Comparison of ENCODE assay signal across 2 cellular contexts in the genomic region with DNA sequence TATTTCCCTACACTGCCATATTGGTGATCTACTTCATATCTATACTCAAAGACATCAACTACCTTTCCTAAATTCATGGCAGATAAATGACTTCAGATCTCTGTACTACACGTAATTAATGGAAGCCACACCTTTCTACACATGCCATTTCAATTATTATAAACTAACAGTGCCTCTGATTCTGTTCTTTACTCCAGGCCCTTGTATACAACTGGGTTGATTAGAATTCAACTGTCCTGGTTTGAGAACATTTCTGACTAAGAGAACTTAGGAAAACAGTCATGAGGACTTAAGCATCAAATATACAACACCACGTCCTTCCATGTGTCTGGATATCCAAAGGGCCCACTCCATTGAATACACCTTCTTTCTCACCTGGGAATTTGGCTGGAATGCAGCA.
TF ChIP-seq lines count a peak whose summit lies in the region.

No MANE protein-coding gene starts in this region.

TF ChIP-seq in GM23338, 12 proteins besides CTCF, POLR2A, EP300 and RAD21 (continues in another document):
- TF ChIP-seq STAT1 (IDR thresholded peaks at IDR 0.05; ENCODE audit: unreplicated experiment) (no peak), EZH2 (IDR thresholded peaks at IDR 0.05; ENCODE audit: low read depth, unreplicated experiment) (no peak), EZH2phosphoT487 (IDR thresholded peaks at IDR 0.05; ENCODE audit: unreplicated experiment) (no peak), ZNF114 (CRISPR knock-in tag; IDR thresholded peaks at IDR 0.05) (no peak), JUNB (IDR thresholded peaks at IDR 0.05; ENCODE audit: unreplicated experiment) (no peak), CREB1 (CRISPR knock-in tag; IDR thresholded peaks at IDR 0.05; ENCODE audit: low read depth) (no peak), NANOG (IDR thresholded peaks at IDR 0.05; ENCODE audit: borderline replicate concordance) (no peak), POLR2AphosphoS5 (IDR thresholded peaks at IDR 0.05; ENCODE audit: low read depth) (no peak)
- TF ChIP-seq, protein P1, sequence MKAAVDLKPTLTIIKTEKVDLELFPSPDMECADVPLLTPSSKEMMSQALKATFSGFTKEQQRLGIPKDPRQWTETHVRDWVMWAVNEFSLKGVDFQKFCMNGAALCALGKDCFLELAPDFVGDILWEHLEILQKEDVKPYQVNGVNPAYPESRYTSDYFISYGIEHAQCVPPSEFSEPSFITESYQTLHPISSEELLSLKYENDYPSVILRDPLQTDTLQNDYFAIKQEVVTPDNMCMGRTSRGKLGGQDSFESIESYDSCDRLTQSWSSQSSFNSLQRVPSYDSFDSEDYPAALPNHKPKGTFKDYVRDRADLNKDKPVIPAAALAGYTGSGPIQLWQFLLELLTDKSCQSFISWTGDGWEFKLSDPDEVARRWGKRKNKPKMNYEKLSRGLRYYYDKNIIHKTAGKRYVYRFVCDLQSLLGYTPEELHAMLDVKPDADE (IDR thresholded peaks at IDR 0.05) = no peak
- TF ChIP-seq, protein P2, sequence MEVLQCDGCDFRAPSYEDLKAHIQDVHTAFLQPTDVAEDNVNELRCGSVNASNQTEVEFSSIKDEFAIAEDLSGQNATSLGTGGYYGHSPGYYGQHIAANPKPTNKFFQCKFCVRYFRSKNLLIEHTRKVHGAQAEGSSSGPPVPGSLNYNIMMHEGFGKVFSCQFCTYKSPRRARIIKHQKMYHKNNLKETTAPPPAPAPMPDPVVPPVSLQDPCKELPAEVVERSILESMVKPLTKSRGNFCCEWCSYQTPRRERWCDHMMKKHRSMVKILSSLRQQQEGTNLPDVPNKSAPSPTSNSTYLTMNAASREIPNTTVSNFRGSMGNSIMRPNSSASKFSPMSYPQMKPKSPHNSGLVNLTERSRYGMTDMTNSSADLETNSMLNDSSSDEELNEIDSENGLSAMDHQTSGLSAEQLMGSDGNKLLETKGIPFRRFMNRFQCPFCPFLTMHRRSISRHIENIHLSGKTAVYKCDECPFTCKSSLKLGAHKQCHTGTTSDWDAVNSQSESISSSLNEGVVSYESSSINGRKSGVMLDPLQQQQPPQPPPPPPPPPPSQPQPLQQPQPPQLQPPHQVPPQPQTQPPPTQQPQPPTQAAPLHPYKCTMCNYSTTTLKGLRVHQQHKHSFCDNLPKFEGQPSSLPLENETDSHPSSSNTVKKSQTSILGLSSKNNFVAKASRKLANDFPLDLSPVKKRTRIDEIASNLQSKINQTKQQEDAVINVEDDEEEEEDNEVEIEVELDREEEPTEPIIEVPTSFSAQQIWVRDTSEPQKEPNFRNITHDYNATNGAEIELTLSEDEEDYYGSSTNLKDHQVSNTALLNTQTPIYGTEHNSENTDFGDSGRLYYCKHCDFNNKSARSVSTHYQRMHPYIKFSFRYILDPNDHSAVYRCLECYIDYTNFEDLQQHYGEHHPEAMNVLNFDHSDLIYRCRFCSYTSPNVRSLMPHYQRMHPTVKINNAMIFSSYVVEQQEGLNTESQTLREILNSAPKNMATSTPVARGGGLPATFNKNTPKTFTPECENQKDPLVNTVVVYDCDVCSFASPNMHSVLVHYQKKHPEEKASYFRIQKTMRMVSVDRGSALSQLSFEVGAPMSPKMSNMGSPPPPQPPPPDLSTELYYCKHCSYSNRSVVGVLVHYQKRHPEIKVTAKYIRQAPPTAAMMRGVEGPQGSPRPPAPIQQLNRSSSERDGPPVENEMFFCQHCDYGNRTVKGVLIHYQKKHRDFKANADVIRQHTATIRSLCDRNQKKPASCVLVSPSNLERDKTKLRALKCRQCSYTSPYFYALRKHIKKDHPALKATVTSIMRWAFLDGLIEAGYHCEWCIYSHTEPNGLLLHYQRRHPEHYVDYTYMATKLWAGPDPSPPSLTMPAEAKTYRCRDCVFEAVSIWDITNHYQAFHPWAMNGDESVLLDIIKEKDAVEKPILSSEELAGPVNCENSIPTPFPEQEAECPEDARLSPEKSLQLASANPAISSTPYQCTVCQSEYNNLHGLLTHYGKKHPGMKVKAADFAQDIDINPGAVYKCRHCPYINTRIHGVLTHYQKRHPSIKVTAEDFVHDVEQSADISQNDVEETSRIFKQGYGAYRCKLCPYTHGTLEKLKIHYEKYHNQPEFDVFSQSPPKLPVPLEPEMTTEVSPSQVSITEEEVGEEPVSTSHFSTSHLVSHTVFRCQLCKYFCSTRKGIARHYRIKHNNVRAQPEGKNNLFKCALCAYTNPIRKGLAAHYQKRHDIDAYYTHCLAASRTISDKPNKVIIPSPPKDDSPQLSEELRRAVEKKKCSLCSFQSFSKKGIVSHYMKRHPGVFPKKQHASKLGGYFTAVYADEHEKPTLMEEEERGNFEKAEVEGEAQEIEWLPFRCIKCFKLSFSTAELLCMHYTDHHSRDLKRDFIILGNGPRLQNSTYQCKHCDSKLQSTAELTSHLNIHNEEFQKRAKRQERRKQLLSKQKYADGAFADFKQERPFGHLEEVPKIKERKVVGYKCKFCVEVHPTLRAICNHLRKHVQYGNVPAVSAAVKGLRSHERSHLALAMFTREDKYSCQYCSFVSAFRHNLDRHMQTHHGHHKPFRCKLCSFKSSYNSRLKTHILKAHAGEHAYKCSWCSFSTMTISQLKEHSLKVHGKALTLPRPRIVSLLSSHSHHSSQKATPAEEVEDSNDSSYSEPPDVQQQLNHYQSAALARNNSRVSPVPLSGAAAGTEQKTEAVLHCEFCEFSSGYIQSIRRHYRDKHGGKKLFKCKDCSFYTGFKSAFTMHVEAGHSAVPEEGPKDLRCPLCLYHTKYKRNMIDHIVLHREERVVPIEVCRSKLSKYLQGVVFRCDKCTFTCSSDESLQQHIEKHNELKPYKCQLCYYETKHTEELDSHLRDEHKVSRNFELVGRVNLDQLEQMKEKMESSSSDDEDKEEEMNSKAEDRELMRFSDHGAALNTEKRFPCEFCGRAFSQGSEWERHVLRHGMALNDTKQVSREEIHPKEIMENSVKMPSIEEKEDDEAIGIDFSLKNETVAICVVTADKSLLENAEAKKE (CRISPR knock-in tag; IDR thresholded peaks at IDR 0.05) = no peak

TF ChIP-seq in K562, 482 proteins besides CTCF, POLR2A, EP300 and RAD21:
- no peak for TF ChIP-seq TCFL5 (CRISPR knock-in tag; conservative IDR thresholded peaks at IDR 0.05)
- TF ChIP-seq, protein P3, sequence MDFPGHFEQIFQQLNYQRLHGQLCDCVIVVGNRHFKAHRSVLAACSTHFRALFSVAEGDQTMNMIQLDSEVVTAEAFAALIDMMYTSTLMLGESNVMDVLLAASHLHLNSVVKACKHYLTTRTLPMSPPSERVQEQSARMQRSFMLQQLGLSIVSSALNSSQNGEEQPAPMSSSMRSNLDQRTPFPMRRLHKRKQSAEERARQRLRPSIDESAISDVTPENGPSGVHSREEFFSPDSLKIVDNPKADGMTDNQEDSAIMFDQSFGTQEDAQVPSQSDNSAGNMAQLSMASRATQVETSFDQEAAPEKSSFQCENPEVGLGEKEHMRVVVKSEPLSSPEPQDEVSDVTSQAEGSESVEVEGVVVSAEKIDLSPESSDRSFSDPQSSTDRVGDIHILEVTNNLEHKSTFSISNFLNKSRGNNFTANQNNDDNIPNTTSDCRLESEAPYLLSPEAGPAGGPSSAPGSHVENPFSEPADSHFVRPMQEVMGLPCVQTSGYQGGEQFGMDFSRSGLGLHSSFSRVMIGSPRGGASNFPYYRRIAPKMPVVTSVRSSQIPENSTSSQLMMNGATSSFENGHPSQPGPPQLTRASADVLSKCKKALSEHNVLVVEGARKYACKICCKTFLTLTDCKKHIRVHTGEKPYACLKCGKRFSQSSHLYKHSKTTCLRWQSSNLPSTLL (IDR thresholded peaks at IDR 0.05) = no peak
- no peak for TF ChIP-seq KLF10 (CRISPR knock-in tag; IDR thresholded peaks at IDR 0.05)
- TF ChIP-seq ZNF551 (CRISPR knock-in tag; IDR thresholded peaks at IDR 0.05) = no peak
- TF ChIP-seq PTBP1 (IDR thresholded peaks at IDR 0.05; ENCODE audit: low read depth, low read length) = no peak
- TF ChIP-seq, protein P4, sequence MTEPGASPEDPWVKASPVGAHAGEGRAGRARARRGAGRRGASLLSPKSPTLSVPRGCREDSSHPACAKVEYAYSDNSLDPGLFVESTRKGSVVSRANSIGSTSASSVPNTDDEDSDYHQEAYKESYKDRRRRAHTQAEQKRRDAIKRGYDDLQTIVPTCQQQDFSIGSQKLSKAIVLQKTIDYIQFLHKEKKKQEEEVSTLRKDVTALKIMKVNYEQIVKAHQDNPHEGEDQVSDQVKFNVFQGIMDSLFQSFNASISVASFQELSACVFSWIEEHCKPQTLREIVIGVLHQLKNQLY (CRISPR knock-in tag; conservative IDR thresholded peaks at IDR 0.05) = no peak
- no peak for TF ChIP-seq HDAC1 (IDR thresholded peaks at IDR 0.05)
- TF ChIP-seq STAG1 (CRISPR knock-in tag; IDR thresholded peaks at IDR 0.05; ENCODE audit: borderline replicate concordance) = no peak
- no peak for TF ChIP-seq KDM5B (IDR thresholded peaks at IDR 0.05; ENCODE audit: insufficient replicate concordance, low read depth, low read length)
